6 cellular contexts compared by ENCODE assay signal in the genomic region with DNA sequence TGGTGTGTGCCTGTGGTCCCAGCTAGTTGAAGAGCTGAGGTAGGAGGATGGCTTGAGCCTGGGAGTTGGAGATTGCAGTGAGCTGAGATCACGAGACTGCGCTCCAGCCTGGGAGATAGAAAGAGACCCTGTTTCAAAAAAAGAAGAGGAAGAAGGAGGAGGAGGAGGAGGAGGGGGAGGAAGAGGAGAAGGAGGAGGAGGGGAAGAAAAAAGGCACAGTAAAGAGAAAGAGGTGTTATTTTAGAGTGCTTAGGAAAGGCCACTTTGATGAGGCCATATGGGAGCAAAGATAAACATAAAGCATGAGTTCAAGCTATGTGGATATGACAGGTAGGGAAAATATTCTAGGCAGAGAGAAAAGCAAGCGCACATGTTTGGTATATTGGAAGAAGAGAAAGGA.
"Had no signal": no experiment of that assay in that cellular context is flagged by ENCODE, and none has a peak within 500 bp of the region (broad histone marks: within the 10 kb centered on the region; RNA-seq: fewer than 3 reads in every experiment).

No MANE protein-coding gene starts in this region.

- DNase-seq: IMR-90, KBM-7, KG1 had no signal

- H3K27ac ChIP-seq: HL-60 had no signal

- ATAC-seq: HepG2 had no signal

- FAIRE-seq: HepG2, HTR-8/SVneo had no signal
